10 cellular contexts compared by ENCODE assay signal in genomic region chr21:18244721-18245486, GRCh38.
DNase-seq lines count a peak whose midpoint lies in the region; ATAC-seq and TF ChIP-seq lines count a peak whose summit lies in the region.
"Had no signal": no experiment of that assay in that cellular context is flagged by ENCODE, and none has a peak within 500 bp of the region (broad histone marks: within the 10 kb centered on the region; RNA-seq: fewer than 3 reads in every experiment).

TSS of gene CHODL (plus strand) at chr21:18244833. CDS start at chr21:18245224, 391 bp downstream.

- ATAC-seq in GM18907 (IDR thresholded peaks at IDR 0.05; ENCODE audit: unreplicated experiment): no peak

- H3K9me3 ChIP-seq in HUES6 (ENCODE audit: control insufficient read depth, insufficient read depth, low read depth, low read length): no peaks in the 10 kb centered on the region
- H3K9me3 ChIP-seq: adrenal gland had no signal

- no peaks in the 10 kb centered on the region for H3K36me3 ChIP-seq in HUES6 (ENCODE audit: control insufficient read depth, insufficient read depth, low read length)
- H3K36me3 ChIP-seq: adrenal gland had no signal

- 0 out of 2 replicates have a peak, but pooled peaks cover 5% of the 10 kb centered on the region for H3K4me1 ChIP-seq in HUES6 (ENCODE audit: control insufficient read depth, insufficient read depth, low read length)

- H3K4me3 ChIP-seq in HUES6 (ENCODE audit: low read depth, low read length): peak within 1 kb of the TSS; percentile 60
- peak within 1 kb of the TSS; percentile 33 for H3K4me3 ChIP-seq in choroid plexus epithelial cell (ENCODE audit: low read depth, low read length)
- peak within 1 kb of the TSS in 5 of 7 experiments; percentile 1 to 37 (median 25) for H3K4me3 ChIP-seq in skin epidermis
- peak within 1 kb of the TSS in 1 of 2 donors; percentile 29 for H3K4me3 ChIP-seq in foreskin fibroblast (ENCODE audit: low read depth in 1 of 2, low read length in 2 of 2)

- H3K27ac ChIP-seq in HUES6 (ENCODE audit: low read depth, low read length) (no peak within 1 kb of the TSS), skin epidermis (no peak within 1 kb of the TSS)
- H3K27ac ChIP-seq: adrenal gland had no signal

- TF ChIP-seq CTCF in choroid plexus epithelial cell (conservative IDR thresholded peaks at IDR 0.05; ENCODE audit: low read depth, low read length) (no peak), foreskin fibroblast (IDR thresholded peaks at IDR 0.05; ENCODE audit: low read depth, low read length) (no peak)

- peaks cover 66% of the 10 kb centered on the region for H3K27me3 ChIP-seq in HUES6 (ENCODE audit: control insufficient read depth, insufficient read depth, low read length)

- DNase-seq in choroid plexus epithelial cell (ENCODE audit: low read depth): peak; percentile 4
- peak; percentile 3 for DNase-seq in kidney tubule cell (ENCODE audit: low spot score)
- DNase-seq in foreskin fibroblast: no peak
- DNase-seq in kidney glomerular epithelial cell (lab: John Stamatoyannopoulos, UW): no peak
- no peak for DNase-seq in stimulated activated naive CD4-positive, alpha-beta T cell treated with Interleukin-2 at 50 U/mL for 16 hours (lab: John Stamatoyannopoulos, UW)
- DNase-seq: T1000 had no signal

- no peak within 1 kb of the TSS for H3K9ac ChIP-seq in HUES6 (ENCODE audit: low read length)

Comparison
In these comparisons a context has a peak if more than half of its experiments do, and no peak if none do; other contexts are left out.
1. DNase-seq: peak in choroid plexus epithelial cell (single experiment) and kidney tubule cell (single experiment); none in foreskin fibroblast (0 of 2), kidney glomerular epithelial cell (single experiment) and stimulated activated naive CD4-positive, alpha-beta T cell treated with Interleukin-2 at 50 U/mL for 16 hours (single experiment).